In genomic region chr1:6949991-6950765, GRCh38 we compare ENCODE assay signal across 21 cellular contexts.
DNase-seq lines count a peak whose midpoint lies in the region; ATAC-seq and TF ChIP-seq lines count a peak whose summit lies in the region.
"Had no signal": no experiment of that assay in that cellular context is flagged by ENCODE, and none has a peak within 500 bp of the region (broad histone marks: within the 10 kb centered on the region; RNA-seq: fewer than 3 reads in every experiment).

No MANE protein-coding gene starts in this region.

- peaks cover 0 to 28% (median 18%) of the 10 kb centered on the region in 10 experiments; a peak in 16 of 20 replicates for H3K4me1 ChIP-seq in BLaER1 treated with 17β-estradiol and CSF1 and Interleukin-3, amounts not matched to agents 10 nM and 100 nM
- peaks cover 29% of the 10 kb centered on the region for H3K4me1 ChIP-seq in neural progenitor cell

- no peaks in the 10 kb centered on the region for H4K20me1 ChIP-seq in BLaER1 treated with 17β-estradiol and CSF1 and Interleukin-3, amounts not matched to agents 10 nM and 100 nM
- peaks cover 13% of the 10 kb centered on the region for H4K20me1 ChIP-seq in neural progenitor cell (ENCODE audit: low read depth)

- no peak overlapping the region for H3K9ac ChIP-seq in BLaER1 treated with 17β-estradiol and CSF1 and Interleukin-3, amounts not matched to agents 10 nM and 100 nM
- no peak overlapping the region for H3K9ac ChIP-seq in neural progenitor cell

- peaks cover 40% of the 10 kb centered on the region for H3K4me1 Mint-ChIP-seq in neural progenitor cell
- H3K4me1 Mint-ChIP-seq: B cell had no signal

- H3K4me2 ChIP-seq in BLaER1 treated with 17β-estradiol and CSF1 and Interleukin-3, amounts not matched to agents 10 nM and 100 nM = peak overlapping the region in 9 of 11 experiments; percentile 15 to 75 (median 62); a peak in 16 of 22 replicates
- H3K4me2 ChIP-seq in neural progenitor cell = no peak overlapping the region

- no peaks in the 10 kb centered on the region for H3K9me3 Mint-ChIP-seq in neural progenitor cell
- H3K9me3 Mint-ChIP-seq: CD8-positive, alpha-beta T cell had no signal

- no peaks in the 10 kb centered on the region for H3K36me3 Mint-ChIP-seq in neural progenitor cell
- H3K36me3 Mint-ChIP-seq: CD8-positive, alpha-beta T cell had no signal

- H3K27me3 Mint-ChIP-seq in neural progenitor cell (ENCODE audit: insufficient read depth, low read depth) = peaks cover 2% of the 10 kb centered on the region

- H3K27ac ChIP-seq in BLaER1 treated with 17β-estradiol and CSF1 and Interleukin-3, amounts not matched to agents 10 nM and 100 nM = no peak overlapping the region
- H3K27ac ChIP-seq in neural progenitor cell = no peak overlapping the region
- H3K27ac ChIP-seq: 22Rv1 had no signal

- H3K27me3 ChIP-seq in BLaER1 treated with 17β-estradiol and CSF1 and Interleukin-3, amounts not matched to agents 10 nM and 100 nM = no peaks in the 10 kb centered on the region
- H3K27me3 ChIP-seq in neural progenitor cell = no peaks in the 10 kb centered on the region

- no peaks in the 10 kb centered on the region for H3K36me3 ChIP-seq in BLaER1 treated with 17β-estradiol and CSF1 and Interleukin-3, amounts not matched to agents 10 nM and 100 nM
- H3K36me3 ChIP-seq in neural progenitor cell = no peaks in the 10 kb centered on the region

- TF ChIP-seq CTCF in neural progenitor cell (IDR thresholded peaks at IDR 0.05) = no peak

- no peaks in the 10 kb centered on the region for H3K9me3 ChIP-seq in BLaER1 treated with 17β-estradiol and CSF1 and Interleukin-3, amounts not matched to agents 10 nM and 100 nM (replicated peaks in 1 of 11)
- H3K9me3 ChIP-seq in neural progenitor cell (ENCODE audit: low read depth) = no peaks in the 10 kb centered on the region

- H3K27ac Mint-ChIP-seq in neural progenitor cell = no peak overlapping the region
- H3K27ac Mint-ChIP-seq: CD8-positive, alpha-beta T cell had no signal

- H3K4me3 ChIP-seq in BLaER1 treated with 17β-estradiol and CSF1 and Interleukin-3, amounts not matched to agents 10 nM and 100 nM = no peak overlapping the region
- no peak overlapping the region for H3K4me3 ChIP-seq in neural progenitor cell

- peak; percentile 24 for DNase-seq in DMS 273 (lab: John Stamatoyannopoulos, UW; ENCODE audit: unreplicated experiment)
- no peak for DNase-seq in DMS 273 treated with DMSO at 0.1 percent for 48 hours (lab: John Stamatoyannopoulos, UW)
- peak; percentile 75 for DNase-seq in SK-N-DZ (ENCODE audit: low spot score)
- peak; percentile 65 for DNase-seq in left kidney (ENCODE audit: low read depth, low spot score)
- no peak for DNase-seq in NCI-H128 (lab: John Stamatoyannopoulos, UW; ENCODE audit: unreplicated experiment)
- DNase-seq in neural progenitor cell (ENCODE audit: low spot score) = no peak
- DNase-seq: CD8-positive, alpha-beta T cell; DND-41; GF-D8; GOT3; KG1; NCI-H1436 treated with DMSO at 0.1 percent for 48 hours; NCI-H2029 treated with DMSO at 0.1 percent for 48 hours; NCI-H2227 treated with DMSO at 0.1 percent for 48 hours; NCI-H69; OCI-M1; SHP77 treated with DMSO at 0.1 percent for 48 hours had no signal

- no peak for ATAC-seq in GM21619 (IDR thresholded peaks at IDR 0.05; ENCODE audit: unreplicated experiment)
- ATAC-seq: CD8-positive, alpha-beta T cell had no signal

- no peak overlapping the region for H3K4me3 Mint-ChIP-seq in neural progenitor cell
- H3K4me3 Mint-ChIP-seq: B cell; CD8-positive, alpha-beta T cell had no signal

- no peaks in the 10 kb centered on the region for H3K79me2 ChIP-seq in neural progenitor cell (ENCODE audit: low read depth)

- no peak overlapping the region for H2AFZ ChIP-seq in neural progenitor cell (replicated peaks)

- peaks cover 6% of the 10 kb centered on the region for H3F3A ChIP-seq in neural progenitor cell (ENCODE audit: low read depth)

Comparison
In these comparisons a context has a peak if more than half of its experiments do, and no peak if none do; other contexts are left out.
1. DNase-seq: peak in DMS 273 (single experiment), SK-N-DZ (single experiment) and left kidney (single experiment); none in DMS 273 treated with DMSO at 0.1 percent for 48 hours (single experiment), NCI-H128 (single experiment) and neural progenitor cell (single experiment).